In the genomic region with DNA sequence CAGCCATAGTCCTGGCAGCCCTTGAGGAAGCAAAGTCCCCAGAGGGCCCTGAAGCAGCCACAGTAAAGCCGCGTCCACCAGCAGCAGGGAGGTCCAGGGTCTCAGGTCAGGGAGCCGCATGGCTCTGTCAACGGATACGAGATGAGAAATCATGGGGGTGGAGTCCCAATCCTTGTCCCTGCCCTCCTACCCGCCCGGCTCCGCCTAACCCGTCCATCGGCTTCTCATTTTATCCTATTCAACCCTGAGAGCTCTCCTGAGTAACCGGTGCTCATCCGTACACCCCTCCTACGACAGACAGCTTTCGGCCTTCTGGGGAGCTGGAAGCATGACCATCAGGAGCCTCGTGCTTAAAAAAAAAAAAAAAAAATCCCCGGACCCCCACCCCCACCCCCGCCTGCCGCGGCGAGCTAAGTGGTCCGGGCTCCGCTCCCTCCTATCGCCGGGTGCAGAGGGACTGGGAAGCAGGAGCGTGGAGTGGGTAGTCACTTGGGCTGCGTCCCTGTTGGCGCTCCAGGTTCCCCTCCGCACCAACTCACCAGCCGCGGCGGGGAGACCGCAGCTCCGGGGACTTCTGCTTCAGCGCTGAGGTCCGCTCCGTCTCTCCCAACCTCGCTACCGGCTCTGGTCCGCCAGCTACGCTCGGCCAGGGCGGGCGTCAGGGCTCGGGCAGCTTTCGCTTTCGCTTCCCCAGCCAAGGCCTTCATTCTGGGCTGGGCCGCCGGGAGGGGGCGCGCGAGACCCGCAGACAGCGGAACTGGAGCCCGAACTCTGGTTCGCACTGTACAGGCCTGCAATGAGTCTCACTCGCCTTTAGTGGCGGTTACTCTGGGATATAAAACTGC, we compare ENCODE assay signal across 8 cellular contexts. TPM values are rescaled to one million over a fixed set of nuclear protein-coding genes. Genes with fewer than 3 reads are reported as not detected.
A peak's percentile ranks its signal among the peaks of the same experiment; 100 is the strongest.
DNase-seq lines count a peak whose midpoint lies in the region; ATAC-seq, FAIRE-seq and TF ChIP-seq lines count a peak whose summit lies in the region.

Gene TAP2, minus strand, starts transcription at position 626 of the 845 bp plus-strand sequence. Its CDS starts 506 bp downstream, at position 120.

- H3K27me3 ChIP-seq in small intestine (ENCODE audit: control insufficient read depth in 2 of 2, insufficient read depth in 2 of 2, low read length in 2 of 2) = no peaks in the 10 kb centered on the region

- WGBS in small intestine, 3 donors = 0 to 1% (median 0%) methylated on average over 52 to 57 of the region's 57 CpGs

- DNase-seq in AG08395 (ENCODE audit: low spot score) (peak; percentile 96), NCI-H2171 treated with DMSO at 0.1 percent for 48 hours (lab: John Stamatoyannopoulos, UW) (peak; percentile 83), T47D (ENCODE audit: low read depth in 1 of 2, low spot score in 1 of 2) (peak; percentile 94), iPS-NIHi11 (ENCODE audit: low spot score) (peak; percentile 93), small intestine (peak; percentile 94)

- H3K4me1 ChIP-seq in small intestine (ENCODE audit: control insufficient read depth in 2 of 2, insufficient read depth in 1 of 2, low read depth in 1 of 2, low read length in 1 of 2) = peaks cover 10 to 18% of the 10 kb centered on the region in 2 donors

- H3K27ac ChIP-seq in VCaP = peak within 1 kb of the TSS; percentile 87
- peak within 1 kb of the TSS; percentile 61 to 96 for H3K27ac ChIP-seq in small intestine (ENCODE audit: low read depth in 1 of 2, low read length in 1 of 2)

- peaks cover 5 to 23% of the 10 kb centered on the region in 2 donors for H3K36me3 ChIP-seq in small intestine (ENCODE audit: control insufficient read depth in 2 of 2, insufficient read depth in 2 of 2, low read length in 2 of 2)

- FAIRE-seq in small intestine (lab: Jason Lieb, UNC) = no peak

- H3K4me3 ChIP-seq in small intestine (ENCODE audit: low read depth in 1 of 2, low read length in 2 of 2) = peak within 1 kb of the TSS; percentile 73 to 92

- in situ Hi-C loops in T47D (cut with HindIII; ENCODE audit: low pct_unique_long_range_greater_than_20kb, low sequenced_read_pairs) = no loop called here

- no peaks in the 10 kb centered on the region for H3K9me3 ChIP-seq in small intestine (ENCODE audit: control insufficient read depth, low read depth)

- ATAC-seq in GM18870 (IDR thresholded peaks at IDR 0.05; ENCODE audit: unreplicated experiment) (peak; percentile 70), HG03135 (IDR thresholded peaks at IDR 0.05; ENCODE audit: unreplicated experiment) (peak; percentile 77)

- peak; percentile 97 for TF ChIP-seq CTCF in VCaP (conservative IDR thresholded peaks at IDR 0.05)

RNA-seq across cellular contexts. Expression of gene TAP2, which starts in this region (rescaled TPM):
- 10 to 100 TPM; 18.1 to 51.5 (median 23.5) TPM for polyA plus RNA-seq in small intestine

Comparison
In these comparisons a context has a peak if more than half of its experiments do, and no peak if none do; other contexts are left out.
1. Peak in every context shown above with its lines: DNase-seq, ATAC-seq, H3K4me3 ChIP-seq and H3K27ac ChIP-seq.